Comparison of ENCODE assay signal across 8 cellular contexts in genomic region chr2:232502901-232503791, GRCh38. TPM values are rescaled to one million over a fixed set of nuclear protein-coding genes. Genes with fewer than 3 reads are reported as not detected.
DNase-seq lines count a peak whose midpoint lies in the region; ATAC-seq and TF ChIP-seq lines count a peak whose summit lies in the region.

No MANE protein-coding gene starts in this region.

- no peak for TF ChIP-seq CTCF in uterus (IDR thresholded peaks at IDR 0.05)

- H3K4me1 ChIP-seq in uterus = peaks cover 0 to 3% of the 10 kb centered on the region in 2 donors

- no peaks in the 10 kb centered on the region for H3K9me3 ChIP-seq in uterus

- no peak for TF ChIP-seq POLR2A in uterus (IDR thresholded peaks at IDR 0.05)

- ATAC-seq in HG03095 (IDR thresholded peaks at IDR 0.05; ENCODE audit: unreplicated experiment) = no peak

- H3K27me3 ChIP-seq in uterus = no peaks in the 10 kb centered on the region

- no peaks in the 10 kb centered on the region for H3K36me3 ChIP-seq in uterus

- intact Hi-C loops in uterus (cut with DNase I; ENCODE audit: low total_unique reads) = no loop called here

- H3K27ac ChIP-seq in uterus = no peak overlapping the region

- DNase-seq in DMS79 treated with DMSO at 0.1 percent for 48 hours (lab: John Stamatoyannopoulos, UW) (peak; percentile 25), DMS79 (lab: John Stamatoyannopoulos, UW) (no peak), activated T-cell treated with anti-CD3 and anti-CD28 coated beads for 48 hours (ENCODE audit: low read depth) (peak; percentile 42), fibroblast of peridontal ligament (ENCODE audit: extremely low read depth) (peak; percentile 12), occipital lobe (lab: John Stamatoyannopoulos, UW) (peak; percentile 17), uterus (peak in 1 of 2 donors; percentile 39), kidney glomerular epithelial cell (lab: John Stamatoyannopoulos, UW) (no peak)

- peak overlapping the region; percentile 19 to 43 for H3K4me3 ChIP-seq in uterus

RNA-seq across cellular contexts. Expression of gene ECEL1, which starts 15.5 kb away (rescaled TPM):
- 1.2 TPM for total RNA-seq in occipital lobe
- total RNA-seq in uterus = 10 to 100 TPM in 1 of 4 donors, 1 to 10 TPM in 1, not detected in 2; 1.9 to 10.8 TPM

RNA-seq across cellular contexts. Expression of gene PRSS56, which starts 17.0 kb away (rescaled TPM):
- total RNA-seq in occipital lobe (not detected), uterus (not detected)

RNA-seq across cellular contexts. Expression of gene CHRND, which starts 22.8 kb away (rescaled TPM):
- total RNA-seq in occipital lobe = not detected
- not detected for total RNA-seq in uterus

RNA-seq across cellular contexts. Expression of gene CHRNG, which starts 36.3 kb away (rescaled TPM):
- total RNA-seq in occipital lobe (0.16 TPM), uterus (not detected)

RNA-seq across cellular contexts. Expression of gene ALPI, which starts 47.2 kb away (rescaled TPM):
- total RNA-seq in occipital lobe (not detected), uterus (not detected)

Comparison
In these comparisons a context has a peak if more than half of its experiments do, and no peak if none do; other contexts are left out.
1. DNase-seq: peak in DMS79 treated with DMSO at 0.1 percent for 48 hours (single experiment), activated T-cell treated with anti-CD3 and anti-CD28 coated beads for 48 hours (single experiment), fibroblast of peridontal ligament (single experiment) and occipital lobe (single experiment); none in DMS79 (single experiment) and kidney glomerular epithelial cell (single experiment).